ENCODE assay signal across 40 cellular contexts in the genomic region with DNA sequence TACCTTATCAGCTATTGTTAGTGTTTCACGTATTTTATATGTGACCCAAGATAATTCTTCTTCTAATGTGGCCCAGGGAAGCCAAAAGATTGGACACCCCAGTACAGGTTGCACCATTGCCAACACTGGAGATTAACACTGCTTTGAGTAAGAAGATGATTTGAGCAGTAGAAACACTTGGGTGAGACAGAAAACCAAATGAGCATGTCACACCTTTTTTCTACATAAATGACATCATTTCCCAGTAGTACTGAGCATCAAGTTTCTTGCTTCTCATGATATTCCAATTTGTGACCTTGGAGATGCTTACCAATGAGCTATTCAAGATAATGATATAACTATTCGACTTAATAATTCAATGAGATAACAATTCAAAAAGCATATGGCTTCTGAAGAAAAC.
"Had no signal": no experiment of that assay in that cellular context is flagged by ENCODE, and none has a peak within 500 bp of the region (broad histone marks: within the 10 kb centered on the region; RNA-seq: fewer than 3 reads in every experiment).

No MANE protein-coding gene starts in this region.

- H3K4me1 ChIP-seq: adrenal gland, ascending aorta, body of pancreas, breast epithelium had no signal

- H3K9me3 Mint-ChIP-seq: activated naive CD4-positive, alpha-beta T cell treated with anti-CD3 and anti-CD28 coated beads for 36 hours; activated naive CD4-positive, alpha-beta T cell treated with anti-CD3 and anti-CD28 coated beads, Interleukin-2, amount 10 ng/mL, durations not matched to agents 7 days and 5 days; activated naive CD4-positive, alpha-beta T cell treated with anti-CD3 and anti-CD28 coated beads, Interleukin-2, amount 50 U/mL, for 24 hours; activated naive CD4-positive, alpha-beta T cell treated with anti-CD3 and anti-CD28 coated beads, Interleukin-2, amount 50 U/mL, for 72 hours; activated naive CD8-positive, alpha-beta T cell treated with anti-CD3 and anti-CD28 coated beads for 36 hours; activated naive CD8-positive, alpha-beta T cell treated with anti-CD3 and anti-CD28 coated beads, Interleukin-2, amount 10 ng/mL, durations not matched to agents 7 days and 5 days; activated naive CD8-positive, alpha-beta T cell treated with anti-CD3 and anti-CD28 coated beads, Interleukin-2, amount 50 U/mL, for 24 hours; activated T-cell treated with anti-CD3 and anti-CD28 coated beads, Interleukin-2, amount 50 U/mL, for 24 hours; activated T-cell treated with anti-CD3 and anti-CD28 coated beads, Interleukin-2, amount 50 U/mL, for 4 hours; activated T-cell treated with anti-CD3 and anti-CD28 coated beads, Interleukin-2, amount 50 U/mL, for 72 hours; activated T-helper 1 cell treated with anti-CD3 and anti-CD28 coated beads, Interleukin-12 subunit alpha, Interleukin-12 subunit beta, Interleukin-2, Interleukin-4 antibody, amounts not matched to agents 30 ng/mL and 10 ng/mL and 1 ng/mL, durations not matched to agents 14 hours and 24 hours and 36 hours; activated T-helper 17 cell treated with anti-CD3 and anti-CD28 coated beads, Interleukin-2, amount 50 U/mL, for 72 hours; activated T-helper 2 cell treated with anti-CD3 and anti-CD28 coated beads, Interferon-gamma antibody, Interleukin-2, Interleukin-4, amounts not matched to agents 10 μg/mL and 5 μg/mL and 100 μg/mL, durations not matched to agents 14 hours and 24 hours and 36 hours; central memory CD8-positive, alpha-beta T cell had no signal

- ATAC-seq: activated naive CD4-positive, alpha-beta T cell treated with anti-CD3 and anti-CD28 coated beads, Interleukin-2, amount 50 U/mL, for 72 hours; activated naive CD8-positive, alpha-beta T cell treated with anti-CD3 and anti-CD28 coated beads, Interleukin-2, amount 50 U/mL, for 24 hours; activated T-cell treated with anti-CD3 and anti-CD28 coated beads, Interleukin-2, amount 50 U/mL, for 4 hours; activated T-cell treated with anti-CD3 and anti-CD28 coated beads, Interleukin-2, amount 50 U/mL, for 72 hours; activated T-helper 17 cell treated with anti-CD3 and anti-CD28 coated beads, Interleukin-2, amount 50 U/mL, for 72 hours; body of pancreas had no signal

- H3K9me3 ChIP-seq: adrenal gland, ascending aorta, body of pancreas, breast epithelium had no signal

- H3K27ac Mint-ChIP-seq: activated naive CD4-positive, alpha-beta T cell treated with anti-CD3 and anti-CD28 coated beads for 36 hours; activated naive CD4-positive, alpha-beta T cell treated with anti-CD3 and anti-CD28 coated beads, Interleukin-2, amount 10 ng/mL, durations not matched to agents 7 days and 5 days; activated naive CD4-positive, alpha-beta T cell treated with anti-CD3 and anti-CD28 coated beads, Interleukin-2, amount 50 U/mL, for 24 hours; activated naive CD4-positive, alpha-beta T cell treated with anti-CD3 and anti-CD28 coated beads, Interleukin-2, amount 50 U/mL, for 72 hours; activated naive CD8-positive, alpha-beta T cell; activated naive CD8-positive, alpha-beta T cell treated with anti-CD3 and anti-CD28 coated beads for 36 hours; activated naive CD8-positive, alpha-beta T cell treated with anti-CD3 and anti-CD28 coated beads, Interleukin-2, amount 10 ng/mL, durations not matched to agents 7 days and 5 days; activated naive CD8-positive, alpha-beta T cell treated with anti-CD3 and anti-CD28 coated beads, Interleukin-2, amount 50 U/mL, for 24 hours; activated T-cell treated with anti-CD3 and anti-CD28 coated beads, Interleukin-2, amount 50 U/mL, for 24 hours; activated T-cell treated with anti-CD3 and anti-CD28 coated beads, Interleukin-2, amount 50 U/mL, for 72 hours; activated T-helper 1 cell treated with anti-CD3 and anti-CD28 coated beads, Interleukin-12 subunit alpha, Interleukin-12 subunit beta, Interleukin-2, Interleukin-4 antibody, amounts not matched to agents 30 ng/mL and 10 ng/mL and 1 ng/mL, durations not matched to agents 14 hours and 24 hours and 36 hours; activated T-helper 17 cell treated with anti-CD3 and anti-CD28 coated beads, Interleukin-2, amount 50 U/mL, for 72 hours; activated T-helper 2 cell treated with anti-CD3 and anti-CD28 coated beads, Interferon-gamma antibody, Interleukin-2, Interleukin-4, amounts not matched to agents 10 μg/mL and 5 μg/mL and 100 μg/mL, durations not matched to agents 14 hours and 24 hours and 36 hours; brain had no signal

- H3K36me3 Mint-ChIP-seq: activated naive CD4-positive, alpha-beta T cell treated with anti-CD3 and anti-CD28 coated beads, Interleukin-2, amount 10 ng/mL, durations not matched to agents 7 days and 5 days; activated naive CD4-positive, alpha-beta T cell treated with anti-CD3 and anti-CD28 coated beads, Interleukin-2, amount 50 U/mL, for 24 hours; activated naive CD4-positive, alpha-beta T cell treated with anti-CD3 and anti-CD28 coated beads, Interleukin-2, amount 50 U/mL, for 72 hours; activated naive CD8-positive, alpha-beta T cell; activated naive CD8-positive, alpha-beta T cell treated with anti-CD3 and anti-CD28 coated beads for 36 hours; activated naive CD8-positive, alpha-beta T cell treated with anti-CD3 and anti-CD28 coated beads, Interleukin-2, amount 10 ng/mL, durations not matched to agents 7 days and 5 days; brain had no signal

- FAIRE-seq: astrocyte, bronchial epithelial cell had no signal

- H3K27me3 ChIP-seq: adrenal gland, ascending aorta, body of pancreas, brain microvascular endothelial cell, breast epithelium, cardiac muscle cell had no signal

- H3K4me1 Mint-ChIP-seq: activated naive CD4-positive, alpha-beta T cell treated with anti-CD3 and anti-CD28 coated beads, Interleukin-2, amount 10 ng/mL, durations not matched to agents 7 days and 5 days; activated naive CD4-positive, alpha-beta T cell treated with anti-CD3 and anti-CD28 coated beads, Interleukin-2, amount 50 U/mL, for 24 hours; activated naive CD8-positive, alpha-beta T cell treated with anti-CD3 and anti-CD28 coated beads for 36 hours; activated naive CD8-positive, alpha-beta T cell treated with anti-CD3 and anti-CD28 coated beads, Interleukin-2, amount 10 ng/mL, durations not matched to agents 7 days and 5 days; activated naive CD8-positive, alpha-beta T cell treated with anti-CD3 and anti-CD28 coated beads, Interleukin-2, amount 50 U/mL, for 24 hours; activated T-helper 17 cell treated with anti-CD3 and anti-CD28 coated beads, Interleukin-2, amount 50 U/mL, for 72 hours; brain; central memory CD8-positive, alpha-beta T cell had no signal

- H3K4me3 Mint-ChIP-seq: activated naive CD4-positive, alpha-beta T cell treated with anti-CD3 and anti-CD28 coated beads for 36 hours; activated naive CD4-positive, alpha-beta T cell treated with anti-CD3 and anti-CD28 coated beads, Interleukin-2, amount 10 ng/mL, durations not matched to agents 7 days and 5 days; activated naive CD4-positive, alpha-beta T cell treated with anti-CD3 and anti-CD28 coated beads, Interleukin-2, amount 50 U/mL, for 24 hours; activated naive CD8-positive, alpha-beta T cell; activated naive CD8-positive, alpha-beta T cell treated with anti-CD3 and anti-CD28 coated beads for 36 hours; activated naive CD8-positive, alpha-beta T cell treated with anti-CD3 and anti-CD28 coated beads, Interleukin-2, amount 10 ng/mL, durations not matched to agents 7 days and 5 days; activated naive CD8-positive, alpha-beta T cell treated with anti-CD3 and anti-CD28 coated beads, Interleukin-2, amount 50 U/mL, for 24 hours; activated T-cell treated with anti-CD3 and anti-CD28 coated beads, Interleukin-2, amount 50 U/mL, for 24 hours; activated T-cell treated with anti-CD3 and anti-CD28 coated beads, Interleukin-2, amount 50 U/mL, for 4 hours; activated T-cell treated with anti-CD3 and anti-CD28 coated beads, Interleukin-2, amount 50 U/mL, for 72 hours; activated T-helper 1 cell treated with anti-CD3 and anti-CD28 coated beads, Interleukin-12 subunit alpha, Interleukin-12 subunit beta, Interleukin-2, Interleukin-4 antibody, amounts not matched to agents 30 ng/mL and 10 ng/mL and 1 ng/mL, durations not matched to agents 14 hours and 24 hours and 36 hours; activated T-helper 17 cell treated with anti-CD3 and anti-CD28 coated beads, Interleukin-2, amount 50 U/mL, for 72 hours; brain; central memory CD8-positive, alpha-beta T cell had no signal

- H3K27ac ChIP-seq: adrenal gland, ascending aorta, body of pancreas, brain microvascular endothelial cell, breast epithelium, cardiac muscle cell had no signal

- H3K27me3 Mint-ChIP-seq: activated naive CD8-positive, alpha-beta T cell treated with anti-CD3 and anti-CD28 coated beads for 36 hours; brain had no signal

- H3K4me3 ChIP-seq: adrenal gland, ascending aorta, body of pancreas, breast epithelium, cardiac muscle cell had no signal

- DNase-seq: activated effector memory CD4-positive, alpha-beta T cell treated with anti-CD3 and anti-CD28 coated beads, Interleukin-2, amount 50 U/mL, for 16 hours; activated effector memory CD4-positive, alpha-beta T cell treated with Interleukin-2 at 50 U/mL for 16 hours; activated gamma-delta T cell; activated gamma-delta T cell treated with Interleukin-2 at 50 U/mL for 16 hours; activated naive CD4-positive, alpha-beta T cell; activated naive CD4-positive, alpha-beta T cell treated with anti-CD3 and anti-CD28 coated beads for 36 hours; activated naive CD4-positive, alpha-beta T cell treated with anti-CD3 and anti-CD28 coated beads, Interleukin-2, amount 10 ng/mL, durations not matched to agents 7 days and 5 days; activated naive CD4-positive, alpha-beta T cell treated with anti-CD3 and anti-CD28 coated beads, Interleukin-2, amount 50 U/mL, for 16 hours; activated naive CD4-positive, alpha-beta T cell treated with Interleukin-2 at 50 U/mL for 16 hours; activated naive CD8-positive, alpha-beta T cell treated with anti-CD3 and anti-CD28 coated beads for 36 hours; activated naive CD8-positive, alpha-beta T cell treated with anti-CD3 and anti-CD28 coated beads, Interleukin-2, amount 10 ng/mL, durations not matched to agents 7 days and 5 days; activated naive CD8-positive, alpha-beta T cell treated with anti-CD3 and anti-CD28 coated beads, Interleukin-2, amount 50 U/mL, for 24 hours; activated T-cell treated with anti-CD3 and anti-CD28 coated beads, Interleukin-2, amount 50 U/mL, for 1 hour; activated T-cell treated with anti-CD3 and anti-CD28 coated beads, Interleukin-2, amount 50 U/mL, for 24 hours; activated T-cell treated with anti-CD3 and anti-CD28 coated beads, Interleukin-2, amount 50 U/mL, for 4 hours; activated T-cell treated with anti-CD3 and anti-CD28 coated beads, Interleukin-2, amount 50 U/mL, for 48 hours; activated T-cell treated with anti-CD3 and anti-CD28 coated beads, Interleukin-2, amount 50 U/mL, for 72 hours; adrenal gland; amniotic stem cell; amygdala; anterior cingulate cortex; aorta; body of pancreas; brain microvascular endothelial cell; caudate nucleus; central memory CD4-positive, alpha-beta T cell; cerebellar nuclear complex had no signal

- H3K36me3 ChIP-seq: adrenal gland, ascending aorta, brain microvascular endothelial cell, breast epithelium, cardiac muscle cell had no signal
